ENCODE assay signal across 1 cellular context in the genomic region with DNA sequence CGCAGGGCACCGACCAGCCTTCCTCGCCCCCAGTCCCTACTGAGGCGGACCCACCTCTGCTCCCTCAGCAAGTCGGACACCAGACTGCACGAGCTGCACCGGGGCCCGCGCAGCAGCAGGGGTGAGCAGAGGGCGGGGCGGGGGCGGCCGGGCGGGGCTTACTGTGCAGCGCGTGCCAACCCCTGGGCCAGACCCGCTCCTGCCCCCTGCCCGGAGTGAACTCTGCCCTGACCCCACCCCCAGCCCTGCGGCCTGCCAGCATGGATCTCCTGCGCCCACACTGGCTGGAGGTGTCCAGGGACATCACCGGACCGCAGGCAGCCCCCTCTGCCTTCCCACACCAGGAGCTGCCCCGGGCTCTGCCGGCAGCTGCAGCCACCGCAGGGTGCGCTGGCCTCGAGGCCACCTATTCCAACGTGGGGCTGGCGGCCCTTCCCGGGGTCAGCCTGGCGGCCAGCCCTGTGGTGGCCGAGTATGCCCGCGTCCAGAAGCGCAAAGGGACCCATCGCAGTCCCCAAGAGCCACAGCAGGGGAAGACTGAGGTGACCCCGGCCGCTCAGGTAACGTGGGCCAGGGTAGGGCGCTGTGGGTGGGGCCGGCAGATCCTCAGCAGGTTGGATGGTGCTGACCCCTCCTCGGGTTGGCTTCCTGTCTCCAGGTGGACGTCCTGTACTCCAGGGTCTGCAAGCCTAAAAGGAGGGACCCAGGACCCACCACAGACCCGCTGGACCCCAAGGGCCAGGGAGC.
A peak's percentile ranks its signal among the peaks of the same experiment; 100 is the strongest.
TF ChIP-seq lines count a peak whose summit lies in the region.

No MANE protein-coding gene starts in this region.

TF ChIP-seq in HepG2, 621 proteins besides CTCF, POLR2A, EP300 and RAD21 (continued from another document and continues in another):
- TF ChIP-seq, protein P1, sequence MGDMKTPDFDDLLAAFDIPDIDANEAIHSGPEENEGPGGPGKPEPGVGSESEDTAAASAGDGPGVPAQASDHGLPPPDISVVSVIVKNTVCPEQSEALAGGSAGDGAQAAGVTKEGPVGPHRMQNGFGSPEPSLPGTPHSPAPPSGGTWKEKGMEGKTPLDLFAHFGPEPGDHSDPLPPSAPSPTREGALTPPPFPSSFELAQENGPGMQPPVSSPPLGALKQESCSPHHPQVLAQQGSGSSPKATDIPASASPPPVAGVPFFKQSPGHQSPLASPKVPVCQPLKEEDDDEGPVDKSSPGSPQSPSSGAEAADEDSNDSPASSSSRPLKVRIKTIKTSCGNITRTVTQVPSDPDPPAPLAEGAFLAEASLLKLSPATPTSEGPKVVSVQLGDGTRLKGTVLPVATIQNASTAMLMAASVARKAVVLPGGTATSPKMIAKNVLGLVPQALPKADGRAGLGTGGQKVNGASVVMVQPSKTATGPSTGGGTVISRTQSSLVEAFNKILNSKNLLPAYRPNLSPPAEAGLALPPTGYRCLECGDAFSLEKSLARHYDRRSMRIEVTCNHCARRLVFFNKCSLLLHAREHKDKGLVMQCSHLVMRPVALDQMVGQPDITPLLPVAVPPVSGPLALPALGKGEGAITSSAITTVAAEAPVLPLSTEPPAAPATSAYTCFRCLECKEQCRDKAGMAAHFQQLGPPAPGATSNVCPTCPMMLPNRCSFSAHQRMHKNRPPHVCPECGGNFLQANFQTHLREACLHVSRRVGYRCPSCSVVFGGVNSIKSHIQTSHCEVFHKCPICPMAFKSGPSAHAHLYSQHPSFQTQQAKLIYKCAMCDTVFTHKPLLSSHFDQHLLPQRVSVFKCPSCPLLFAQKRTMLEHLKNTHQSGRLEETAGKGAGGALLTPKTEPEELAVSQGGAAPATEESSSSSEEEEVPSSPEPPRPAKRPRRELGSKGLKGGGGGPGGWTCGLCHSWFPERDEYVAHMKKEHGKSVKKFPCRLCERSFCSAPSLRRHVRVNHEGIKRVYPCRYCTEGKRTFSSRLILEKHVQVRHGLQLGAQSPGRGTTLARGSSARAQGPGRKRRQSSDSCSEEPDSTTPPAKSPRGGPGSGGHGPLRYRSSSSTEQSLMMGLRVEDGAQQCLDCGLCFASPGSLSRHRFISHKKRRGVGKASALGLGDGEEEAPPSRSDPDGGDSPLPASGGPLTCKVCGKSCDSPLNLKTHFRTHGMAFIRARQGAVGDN (CRISPR knock-in tag; IDR thresholded peaks at IDR 0.05) = peak; percentile 81
- TF ChIP-seq THYN1 (CRISPR knock-in tag; IDR thresholded peaks at IDR 0.05; ENCODE audit: borderline replicate concordance, low read depth) (no peak), ZNF367 (CRISPR knock-in tag; IDR thresholded peaks at IDR 0.05; ENCODE audit: borderline replicate concordance) (no peak), ZNF17 (CRISPR knock-in tag; IDR thresholded peaks at IDR 0.05) (no peak), SPEN (CRISPR knock-in tag; IDR thresholded peaks at IDR 0.05; ENCODE audit: low read depth) (peak; percentile 76), ZNF790 (CRISPR knock-in tag; IDR thresholded peaks at IDR 0.05; ENCODE audit: borderline replicate concordance) (peak; percentile 54; the same call in 1 of the 2 replicates), ZNF737 (CRISPR knock-in tag; IDR thresholded peaks at IDR 0.05; ENCODE audit: borderline replicate concordance) (peak; percentile 87), KAT2B (IDR thresholded peaks at IDR 0.05; ENCODE audit: borderline replicate concordance, low read depth, low read length) (no peak), CBX2 (IDR thresholded peaks at IDR 0.05; ENCODE audit: low read depth, low read length) (no peak), CBX2 (CRISPR knock-in tag; IDR thresholded peaks at IDR 0.05; ENCODE audit: low read depth) (0 out of 2 replicates have a peak, but pooled peaks have one; percentile 27), TARDBP (CRISPR knock-in tag; IDR thresholded peaks at IDR 0.05) (peak; percentile 70; the same call in 1 of the 2 replicates), RBFOX2 (IDR thresholded peaks at IDR 0.05; ENCODE audit: low read depth, low read length) (peak; percentile 90), GATAD1 (CRISPR knock-in tag; IDR thresholded peaks at IDR 0.05) (peak; percentile 61), U2AF1 (optimal IDR thresholded peaks at IDR 0.05; ENCODE audit: low read depth, low read length) (no peak), SMC3 (IDR thresholded peaks at IDR 0.05; ENCODE audit: low read length) (no peak; the same call in 1 of the 2 replicates), ZNF709 (CRISPR knock-in tag; IDR thresholded peaks at IDR 0.05) (peak; percentile 57; the same call in 1 of the 2 replicates), ZZZ3 (CRISPR knock-in tag; IDR thresholded peaks at IDR 0.05; ENCODE audit: borderline replicate concordance) (peak; percentile 94), ZNF20 (CRISPR knock-in tag; IDR thresholded peaks at IDR 0.05) (no peak; the same call in 1 of the 2 replicates), PAF1 (CRISPR knock-in tag; IDR thresholded peaks at IDR 0.05) (no peak), ATF1 (CRISPR knock-in tag; IDR thresholded peaks at IDR 0.05) (no peak), GPN1 (CRISPR knock-in tag; IDR thresholded peaks at IDR 0.05; ENCODE audit: borderline replicate concordance) (peak; percentile 54; the same call in 1 of the 2 replicates), MTA1 (CRISPR knock-in tag; IDR thresholded peaks at IDR 0.05; ENCODE audit: borderline replicate concordance) (peak; percentile 38; the same call in 1 of the 2 replicates), HDAC1 (CRISPR knock-in tag; IDR thresholded peaks at IDR 0.05) (peak; percentile 94), RCOR2 (CRISPR knock-in tag; IDR thresholded peaks at IDR 0.05) (no peak), GABPA (IDR thresholded peaks at IDR 0.05; ENCODE audit: low read depth, low read length) (no peak), GABPA (CRISPR knock-in tag; IDR thresholded peaks at IDR 0.05; ENCODE audit: low read depth) (peak; percentile 46; the same call in 1 of the 2 replicates), ZMAT3 (CRISPR knock-in tag; conservative IDR thresholded peaks at IDR 0.05) (0 out of 2 replicates have a peak, but pooled peaks have one; percentile 52), ZNF33A (CRISPR knock-in tag; IDR thresholded peaks at IDR 0.05; ENCODE audit: borderline replicate concordance) (no peak), ZSCAN9 (CRISPR knock-in tag; IDR thresholded peaks at IDR 0.05; ENCODE audit: borderline replicate concordance) (peak; percentile 47; the same call in 1 of the 2 replicates)
- TF ChIP-seq, protein P2, sequence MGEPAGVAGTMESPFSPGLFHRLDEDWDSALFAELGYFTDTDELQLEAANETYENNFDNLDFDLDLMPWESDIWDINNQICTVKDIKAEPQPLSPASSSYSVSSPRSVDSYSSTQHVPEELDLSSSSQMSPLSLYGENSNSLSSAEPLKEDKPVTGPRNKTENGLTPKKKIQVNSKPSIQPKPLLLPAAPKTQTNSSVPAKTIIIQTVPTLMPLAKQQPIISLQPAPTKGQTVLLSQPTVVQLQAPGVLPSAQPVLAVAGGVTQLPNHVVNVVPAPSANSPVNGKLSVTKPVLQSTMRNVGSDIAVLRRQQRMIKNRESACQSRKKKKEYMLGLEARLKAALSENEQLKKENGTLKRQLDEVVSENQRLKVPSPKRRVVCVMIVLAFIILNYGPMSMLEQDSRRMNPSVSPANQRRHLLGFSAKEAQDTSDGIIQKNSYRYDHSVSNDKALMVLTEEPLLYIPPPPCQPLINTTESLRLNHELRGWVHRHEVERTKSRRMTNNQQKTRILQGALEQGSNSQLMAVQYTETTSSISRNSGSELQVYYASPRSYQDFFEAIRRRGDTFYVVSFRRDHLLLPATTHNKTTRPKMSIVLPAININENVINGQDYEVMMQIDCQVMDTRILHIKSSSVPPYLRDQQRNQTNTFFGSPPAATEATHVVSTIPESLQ (CRISPR knock-in tag; conservative IDR thresholded peaks at IDR 0.05) = no peak
- TF ChIP-seq, protein P3, sequence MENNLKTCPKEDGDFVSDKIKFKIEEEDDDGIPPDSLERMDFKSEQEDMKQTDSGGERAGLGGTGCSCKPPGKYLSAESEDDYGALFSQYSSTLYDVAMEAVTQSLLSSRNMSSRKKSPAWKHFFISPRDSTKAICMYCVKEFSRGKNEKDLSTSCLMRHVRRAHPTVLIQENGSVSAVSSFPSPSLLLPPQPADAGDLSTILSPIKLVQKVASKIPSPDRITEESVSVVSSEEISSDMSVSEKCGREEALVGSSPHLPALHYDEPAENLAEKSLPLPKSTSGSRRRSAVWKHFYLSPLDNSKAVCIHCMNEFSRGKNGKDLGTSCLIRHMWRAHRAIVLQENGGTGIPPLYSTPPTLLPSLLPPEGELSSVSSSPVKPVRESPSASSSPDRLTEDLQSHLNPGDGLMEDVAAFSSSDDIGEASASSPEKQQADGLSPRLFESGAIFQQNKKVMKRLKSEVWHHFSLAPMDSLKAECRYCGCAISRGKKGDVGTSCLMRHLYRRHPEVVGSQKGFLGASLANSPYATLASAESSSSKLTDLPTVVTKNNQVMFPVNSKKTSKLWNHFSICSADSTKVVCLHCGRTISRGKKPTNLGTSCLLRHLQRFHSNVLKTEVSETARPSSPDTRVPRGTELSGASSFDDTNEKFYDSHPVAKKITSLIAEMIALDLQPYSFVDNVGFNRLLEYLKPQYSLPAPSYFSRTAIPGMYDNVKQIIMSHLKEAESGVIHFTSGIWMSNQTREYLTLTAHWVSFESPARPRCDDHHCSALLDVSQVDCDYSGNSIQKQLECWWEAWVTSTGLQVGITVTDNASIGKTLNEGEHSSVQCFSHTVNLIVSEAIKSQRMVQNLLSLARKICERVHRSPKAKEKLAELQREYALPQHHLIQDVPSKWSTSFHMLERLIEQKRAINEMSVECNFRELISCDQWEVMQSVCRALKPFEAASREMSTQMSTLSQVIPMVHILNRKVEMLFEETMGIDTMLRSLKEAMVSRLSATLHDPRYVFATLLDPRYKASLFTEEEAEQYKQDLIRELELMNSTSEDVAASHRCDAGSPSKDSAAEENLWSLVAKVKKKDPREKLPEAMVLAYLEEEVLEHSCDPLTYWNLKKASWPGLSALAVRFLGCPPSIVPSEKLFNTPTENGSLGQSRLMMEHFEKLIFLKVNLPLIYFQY (CRISPR knock-in tag; IDR thresholded peaks at IDR 0.05; ENCODE audit: borderline replicate concordance) = no peak; the same call in 1 of the 2 replicates
- TF ChIP-seq, protein P4, sequence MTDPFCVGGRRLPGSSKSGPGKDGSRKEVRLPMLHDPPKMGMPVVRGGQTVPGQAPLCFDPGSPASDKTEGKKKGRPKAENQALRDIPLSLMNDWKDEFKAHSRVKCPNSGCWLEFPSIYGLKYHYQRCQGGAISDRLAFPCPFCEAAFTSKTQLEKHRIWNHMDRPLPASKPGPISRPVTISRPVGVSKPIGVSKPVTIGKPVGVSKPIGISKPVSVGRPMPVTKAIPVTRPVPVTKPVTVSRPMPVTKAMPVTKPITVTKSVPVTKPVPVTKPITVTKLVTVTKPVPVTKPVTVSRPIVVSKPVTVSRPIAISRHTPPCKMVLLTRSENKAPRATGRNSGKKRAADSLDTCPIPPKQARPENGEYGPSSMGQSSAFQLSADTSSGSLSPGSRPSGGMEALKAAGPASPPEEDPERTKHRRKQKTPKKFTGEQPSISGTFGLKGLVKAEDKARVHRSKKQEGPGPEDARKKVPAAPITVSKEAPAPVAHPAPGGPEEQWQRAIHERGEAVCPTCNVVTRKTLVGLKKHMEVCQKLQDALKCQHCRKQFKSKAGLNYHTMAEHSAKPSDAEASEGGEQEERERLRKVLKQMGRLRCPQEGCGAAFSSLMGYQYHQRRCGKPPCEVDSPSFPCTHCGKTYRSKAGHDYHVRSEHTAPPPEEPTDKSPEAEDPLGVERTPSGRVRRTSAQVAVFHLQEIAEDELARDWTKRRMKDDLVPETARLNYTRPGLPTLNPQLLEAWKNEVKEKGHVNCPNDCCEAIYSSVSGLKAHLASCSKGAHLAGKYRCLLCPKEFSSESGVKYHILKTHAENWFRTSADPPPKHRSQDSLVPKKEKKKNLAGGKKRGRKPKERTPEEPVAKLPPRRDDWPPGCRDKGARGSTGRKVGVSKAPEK (CRISPR knock-in tag; IDR thresholded peaks at IDR 0.05; ENCODE audit: borderline replicate concordance) = peak; percentile 90
- TF ChIP-seq, protein P5, sequence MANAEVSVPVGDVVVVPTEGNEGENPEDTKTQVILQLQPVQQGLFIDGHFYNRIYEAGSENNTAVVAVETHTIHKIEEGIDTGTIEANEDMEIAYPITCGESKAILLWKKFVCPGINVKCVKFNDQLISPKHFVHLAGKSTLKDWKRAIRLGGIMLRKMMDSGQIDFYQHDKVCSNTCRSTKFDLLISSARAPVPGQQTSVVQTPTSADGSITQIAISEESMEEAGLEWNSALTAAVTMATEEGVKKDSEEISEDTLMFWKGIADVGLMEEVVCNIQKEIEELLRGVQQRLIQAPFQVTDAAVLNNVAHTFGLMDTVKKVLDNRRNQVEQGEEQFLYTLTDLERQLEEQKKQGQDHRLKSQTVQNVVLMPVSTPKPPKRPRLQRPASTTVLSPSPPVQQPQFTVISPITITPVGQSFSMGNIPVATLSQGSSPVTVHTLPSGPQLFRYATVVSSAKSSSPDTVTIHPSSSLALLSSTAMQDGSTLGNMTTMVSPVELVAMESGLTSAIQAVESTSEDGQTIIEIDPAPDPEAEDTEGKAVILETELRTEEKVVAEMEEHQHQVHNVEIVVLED (CRISPR knock-in tag; IDR thresholded peaks at IDR 0.05; ENCODE audit: borderline replicate concordance) = peak; percentile 49; the same call in 1 of the 2 replicates
- TF ChIP-seq, protein P6, sequence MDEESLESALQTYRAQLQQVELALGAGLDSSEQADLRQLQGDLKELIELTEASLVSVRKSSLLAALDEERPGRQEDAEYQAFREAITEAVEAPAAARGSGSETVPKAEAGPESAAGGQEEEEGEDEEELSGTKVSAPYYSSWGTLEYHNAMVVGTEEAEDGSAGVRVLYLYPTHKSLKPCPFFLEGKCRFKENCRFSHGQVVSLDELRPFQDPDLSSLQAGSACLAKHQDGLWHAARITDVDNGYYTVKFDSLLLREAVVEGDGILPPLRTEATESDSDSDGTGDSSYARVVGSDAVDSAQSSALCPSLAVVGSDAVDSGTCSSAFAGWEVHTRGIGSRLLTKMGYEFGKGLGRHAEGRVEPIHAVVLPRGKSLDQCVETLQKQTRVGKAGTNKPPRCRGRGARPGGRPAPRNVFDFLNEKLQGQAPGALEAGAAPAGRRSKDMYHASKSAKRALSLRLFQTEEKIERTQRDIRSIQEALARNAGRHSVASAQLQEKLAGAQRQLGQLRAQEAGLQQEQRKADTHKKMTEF (CRISPR knock-in tag; IDR thresholded peaks at IDR 0.05) = peak; percentile 20
- TF ChIP-seq, protein P7, sequence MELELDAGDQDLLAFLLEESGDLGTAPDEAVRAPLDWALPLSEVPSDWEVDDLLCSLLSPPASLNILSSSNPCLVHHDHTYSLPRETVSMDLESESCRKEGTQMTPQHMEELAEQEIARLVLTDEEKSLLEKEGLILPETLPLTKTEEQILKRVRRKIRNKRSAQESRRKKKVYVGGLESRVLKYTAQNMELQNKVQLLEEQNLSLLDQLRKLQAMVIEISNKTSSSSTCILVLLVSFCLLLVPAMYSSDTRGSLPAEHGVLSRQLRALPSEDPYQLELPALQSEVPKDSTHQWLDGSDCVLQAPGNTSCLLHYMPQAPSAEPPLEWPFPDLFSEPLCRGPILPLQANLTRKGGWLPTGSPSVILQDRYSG (CRISPR knock-in tag; IDR thresholded peaks at IDR 0.05) = no peak; the same call in 1 of the 2 replicates
- TF ChIP-seq, protein P8, sequence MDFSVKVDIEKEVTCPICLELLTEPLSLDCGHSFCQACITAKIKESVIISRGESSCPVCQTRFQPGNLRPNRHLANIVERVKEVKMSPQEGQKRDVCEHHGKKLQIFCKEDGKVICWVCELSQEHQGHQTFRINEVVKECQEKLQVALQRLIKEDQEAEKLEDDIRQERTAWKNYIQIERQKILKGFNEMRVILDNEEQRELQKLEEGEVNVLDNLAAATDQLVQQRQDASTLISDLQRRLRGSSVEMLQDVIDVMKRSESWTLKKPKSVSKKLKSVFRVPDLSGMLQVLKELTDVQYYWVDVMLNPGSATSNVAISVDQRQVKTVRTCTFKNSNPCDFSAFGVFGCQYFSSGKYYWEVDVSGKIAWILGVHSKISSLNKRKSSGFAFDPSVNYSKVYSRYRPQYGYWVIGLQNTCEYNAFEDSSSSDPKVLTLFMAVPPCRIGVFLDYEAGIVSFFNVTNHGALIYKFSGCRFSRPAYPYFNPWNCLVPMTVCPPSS (IDR thresholded peaks at IDR 0.05) = no peak
